Comparison of ENCODE assay signal across 8 cellular contexts in genomic region chr12:64780220-64780530, GRCh38. TPM values are rescaled to one million over a fixed set of nuclear protein-coding genes. Genes with fewer than 3 reads are reported as not detected.
DNase-seq lines count a peak whose midpoint lies in the region; ATAC-seq lines count a peak whose summit lies in the region.

No MANE protein-coding gene starts in this region.

- H3K27me3 ChIP-seq in SJCRH30 (no peaks in the 10 kb centered on the region), iPS DF 6.9 (ENCODE audit: control insufficient read depth, insufficient read depth, low read length) (peaks cover 14% of the 10 kb centered on the region; the same call in 1 of the 2 replicates)

- H3K36me3 ChIP-seq in SJCRH30 (no peaks in the 10 kb centered on the region), iPS DF 6.9 (ENCODE audit: control insufficient read depth, insufficient read depth, low read length) (no peaks in the 10 kb centered on the region; the same call in 1 of the 2 replicates)

- no CpG with 5 or more reads among the region's 14 CpGs for WGBS in iPS DF 6.9 (ENCODE audit: insufficient coverage, insufficient read length)

- peaks cover 10% of the 10 kb centered on the region for H3K4me1 ChIP-seq in SJCRH30
- H3K4me1 ChIP-seq in iPS DF 6.9 (ENCODE audit: control insufficient read depth, insufficient read depth, low read length): no peaks in the 10 kb centered on the region

- H3K27ac ChIP-seq in SJCRH30: no peak overlapping the region
- H3K27ac ChIP-seq in iPS DF 6.9 (ENCODE audit: low read length): no peak overlapping the region
- peak overlapping the region in 7 of 21 experiments; percentile 34 to 76 (median 49) for H3K27ac ChIP-seq in skin epidermis

- H3K9me3 ChIP-seq in SJCRH30 (replicated peaks): peaks cover 5% of the 10 kb centered on the region
- no peaks in the 10 kb centered on the region for H3K9me3 ChIP-seq in iPS DF 6.9 (ENCODE audit: control insufficient read depth, insufficient read depth, low read length)

- peak overlapping the region; percentile 63 for H3K4me3 ChIP-seq in SJCRH30
- H3K4me3 ChIP-seq in iPS DF 6.9 (ENCODE audit: low read length): peak overlapping the region; percentile 36; the same call in 1 of the 2 replicates
- peak overlapping the region; percentile 30 to 60 (median 52) for H3K4me3 ChIP-seq in skin epidermis

- ATAC-seq in GM19328 (IDR thresholded peaks at IDR 0.05; ENCODE audit: unreplicated experiment): no peak

- DNase-seq in NCI-H2029 (lab: John Stamatoyannopoulos, UW) (peak; percentile 56), NCI-H2029 treated with DMSO at 0.1 percent for 48 hours (lab: John Stamatoyannopoulos, UW) (no peak), SJCRH30 (no peak), iPS DF 6.9 (ENCODE audit: low read depth, low spot score) (no peak), HK-2 (ENCODE audit: unreplicated experiment) (no peak), HPDE6-E6E7 (ENCODE audit: extremely low spot score) (no peak)

RNA-seq across cellular contexts. Expression of gene GNS, which starts 21.0 kb away (rescaled TPM):
- 56.2 and 56.6 TPM in 2 replicates for total RNA-seq in SJCRH30 (2014; rRNA removed; shearing (Covaris generic))

RNA-seq across cellular contexts. Expression of gene TBC1D30, which starts 44.3 kb away (rescaled TPM):
- 3.6 and 4.3 TPM in 2 replicates for total RNA-seq in SJCRH30 (2014; rRNA removed; shearing (Covaris generic))
